In the genomic region with DNA sequence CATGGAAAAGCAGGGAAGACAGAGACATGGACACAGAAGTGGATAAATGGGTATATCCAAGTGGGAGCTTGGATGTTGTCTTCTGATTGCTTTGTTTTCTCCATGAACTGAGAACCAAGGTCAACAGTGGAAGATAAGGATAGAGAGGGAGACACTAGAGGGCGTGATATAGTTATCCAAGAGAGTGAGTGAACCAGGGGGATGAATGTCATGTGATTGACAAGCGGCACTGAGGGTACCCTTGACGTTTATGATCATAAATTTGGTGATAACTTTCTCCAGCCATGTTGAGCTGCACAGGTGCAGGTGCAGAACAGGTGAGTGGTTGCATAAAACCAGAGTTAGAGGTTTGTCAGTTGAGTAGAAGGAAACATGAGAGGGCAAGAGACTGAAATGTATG, we compare ENCODE assay signal across 8 cellular contexts. TPM values are rescaled to one million over a fixed set of nuclear protein-coding genes. Genes with fewer than 3 reads are reported as not detected.
DNase-seq lines count a peak whose midpoint lies in the region; ATAC-seq and TF ChIP-seq lines count a peak whose summit lies in the region.

No MANE protein-coding gene starts in this region.

- CTCF ChIA-PET in AG04450 (lab: Charles Lee), result interaction anchor here (0.6 to 1.1 kb wide), 3 partner anchors 9 to 341 kb away, joined by 3 read pairs; no protein-coding TSS in a partner anchor

- DNase-seq in AG04450 (ENCODE audit: low read depth, low spot score) (no peak), GM06990 (ENCODE audit: extremely low read depth, insufficient read length) (no peak), NCI-H69 (lab: John Stamatoyannopoulos, UW) (peak; percentile 26), epithelial cell of proximal tubule (ENCODE audit: low read depth) (no peak), HAP-1 (ENCODE audit: low spot score in 2 of 2) (no peak), NCI-H2029 treated with DMSO at 0.1 percent for 48 hours (lab: John Stamatoyannopoulos, UW) (no peak)

- no peak overlapping the region for H3K4me3 ChIP-seq in AG04450 (ENCODE audit: low read depth, low read length)
- no peak overlapping the region for H3K4me3 ChIP-seq in GM06990 (replicated peaks; ENCODE audit: low read depth, low read length)
- no peak overlapping the region for H3K4me3 ChIP-seq in epithelial cell of proximal tubule (ENCODE audit: low read depth, low read length)
- H3K4me3 ChIP-seq in HAP-1, result no peak overlapping the region

- peaks cover 19% of the 10 kb centered on the region for H3K27me3 ChIP-seq in AG04450 (ENCODE audit: control insufficient read depth, insufficient read depth, low read length)
- H3K27me3 ChIP-seq in GM06990 (replicated peaks; ENCODE audit: control insufficient read depth, insufficient read depth, low read length), result no peaks in the 10 kb centered on the region
- H3K27me3 ChIP-seq in HAP-1 (ENCODE audit: low read depth), result peaks cover 3% of the 10 kb centered on the region; the same call in 1 of the 2 replicates

- H3K4me1 ChIP-seq in HAP-1, result no peaks in the 10 kb centered on the region

- ATAC-seq in HG03571 (IDR thresholded peaks at IDR 0.05; ENCODE audit: unreplicated experiment) (no peak), GM19452 (IDR thresholded peaks at IDR 0.05; ENCODE audit: unreplicated experiment) (no peak)

- TF ChIP-seq CTCF in AG04450 (IDR thresholded peaks at IDR 0.05; ENCODE audit: low read depth, low read length) (0 out of 2 replicates have a peak, but pooled peaks have one; percentile 4), GM06990 (IDR thresholded peaks at IDR 0.05; ENCODE audit: insufficient read depth, low read length, poor library complexity, severe bottlenecking) (peak; percentile 48), epithelial cell of proximal tubule (conservative IDR thresholded peaks at IDR 0.05; ENCODE audit: low read depth, low read length) (peak; percentile 49)

- in situ Hi-C loops in HAP-1 (cut with MboI; ENCODE audit: low sequenced_read_pairs), result no loop called here

- H3K36me3 ChIP-seq in GM06990 (ENCODE audit: control insufficient read depth, insufficient read depth, low read length), result no peaks in the 10 kb centered on the region
- no peaks in the 10 kb centered on the region for H3K36me3 ChIP-seq in HAP-1 (replicated peaks)

- no peak overlapping the region for H3K27ac ChIP-seq in AG04450 (ENCODE audit: low read depth, low read length)

- POLR2A ChIA-PET in AG04450 (lab: Yijun Ruan, JAX), result no interaction called here

- H3K9me3 ChIP-seq in AG04450 (ENCODE audit: control insufficient read depth, insufficient read depth, low read length), result no peaks in the 10 kb centered on the region
- H3K9me3 ChIP-seq in HAP-1, result peaks cover 3% of the 10 kb centered on the region; the same call in 1 of the 2 replicates

RNA-seq across cellular contexts. Expression of gene EBF4, which starts 20.7 kb away (rescaled TPM):
- polyA plus RNA-seq in AG04450 (2011; rRNA removed), result 0.60 and 0.98 TPM in 2 replicates
- 0.55 and 1.4 TPM in 2 replicates for polyA minus RNA-seq in AG04450 (2011; rRNA and poly(A)+ RNA removed)
- 0.36 and 2.5 TPM in 2 replicates for total RNA-seq in epithelial cell of proximal tubule

RNA-seq across cellular contexts. Expression of gene IDH3B, which starts 49.3 kb away (rescaled TPM):
- 113 and 116 TPM in 2 replicates for polyA plus RNA-seq in AG04450 (2011; rRNA removed)
- polyA minus RNA-seq in AG04450 (2011; rRNA and poly(A)+ RNA removed), result 89.0 and 95.2 TPM in 2 replicates
- 99.3 and 123 TPM in 2 replicates for total RNA-seq in epithelial cell of proximal tubule
